21 cellular contexts compared by ENCODE assay signal in genomic region chr18:44977856-44978255, GRCh38.
"Had no signal": no experiment of that assay in that cellular context is flagged by ENCODE, and none has a peak within 500 bp of the region (broad histone marks: within the 10 kb centered on the region; RNA-seq: fewer than 3 reads in every experiment).

No MANE protein-coding gene starts in this region.

- H3K27ac ChIP-seq: coronary artery, dorsolateral prefrontal cortex, epithelial cell of prostate, esophagus squamous epithelium, gastroesophageal sphincter, heart right ventricle, left lung, lower lobe of right lung had no signal

- H3K9me3 Mint-ChIP-seq: effector memory CD8-positive, alpha-beta T cell; endodermal cell had no signal

- H3K27me3 ChIP-seq: dorsolateral prefrontal cortex, esophagus squamous epithelium, gastroesophageal sphincter, heart right ventricle, left lung had no signal

- H3K4me3 Mint-ChIP-seq: effector memory CD8-positive, alpha-beta T cell; endodermal cell had no signal

- H3K36me3 ChIP-seq: esophagus squamous epithelium, gastroesophageal sphincter, heart right ventricle, left lung, lower lobe of right lung had no signal

- H3K9me3 ChIP-seq: esophagus squamous epithelium, gastroesophageal sphincter, heart right ventricle, left lung, lower lobe of right lung had no signal

- H3K4me1 ChIP-seq: esophagus squamous epithelium, lower lobe of right lung had no signal

- ATAC-seq: effector memory CD8-positive, alpha-beta T cell; esophagus mucosa; gastroesophageal sphincter; heart right ventricle; left cardiac atrium; left lung; left ventricle myocardium superior; lower lobe of right lung had no signal

- DNase-seq: dermis blood vessel endothelial cell; dorsolateral prefrontal cortex; effector CD4-positive, alpha-beta T cell; effector memory CD8-positive, alpha-beta T cell; endodermal cell; erythroblast; esophagus squamous epithelium; foreskin fibroblast; foreskin melanocyte; heart right ventricle; hippocampal formation; left cardiac atrium; left lung; left ventricle myocardium superior; lower lobe of right lung; mesendoderm; midbrain had no signal

- H3K27ac Mint-ChIP-seq: effector memory CD8-positive, alpha-beta T cell; endodermal cell had no signal

- H3K4me3 ChIP-seq: coronary artery, dorsolateral prefrontal cortex, esophagus squamous epithelium, gastroesophageal sphincter, heart right ventricle, left lung, lower lobe of right lung had no signal
